ENCODE assay signal across 13 cellular contexts in genomic region chr16:89393731-89394406, GRCh38.
DNase-seq lines count a peak whose midpoint lies in the region; ATAC-seq and TF ChIP-seq lines count a peak whose summit lies in the region.
"Had no signal": no experiment of that assay in that cellular context is flagged by ENCODE, and none has a peak within 500 bp of the region (broad histone marks: within the 10 kb centered on the region; RNA-seq: fewer than 3 reads in every experiment).

No MANE protein-coding gene starts in this region.

- no peaks in the 10 kb centered on the region for H3K27me3 Mint-ChIP-seq in nephron progenitor cell (ENCODE audit: low read depth, poor library complexity)

- ATAC-seq in HG02981 (IDR thresholded peaks at IDR 0.05; ENCODE audit: unreplicated experiment): no peak

- H3K4me3 Mint-ChIP-seq in nephron progenitor cell: peak overlapping the region; percentile 15

- CTCF ChIA-PET in RWPE1 (lab: Yijun Ruan, JAX): interaction anchor here (0.6 kb wide), 1 partner anchor 8 kb away, joined by 3 read pairs; no protein-coding TSS in a partner anchor

- DNase-seq in AG10803 (ENCODE audit: low read depth) (peak; percentile 46), RWPE1 (ENCODE audit: low spot score) (no peak), fibroblast of the aortic adventitia (ENCODE audit: low read depth) (peak; percentile 30), nephron progenitor cell (no peak), SW 1271 (lab: John Stamatoyannopoulos, UW) (no peak), NCI-H69 (lab: John Stamatoyannopoulos, UW) (no peak), nucleus accumbens (lab: John Stamatoyannopoulos, UW) (no peak)
- DNase-seq: brain microvascular endothelial cell, EL, NCI-H226, PC-9 had no signal

- TF ChIP-seq CTCF in AG10803 (conservative IDR thresholded peaks at IDR 0.05; ENCODE audit: low read length): no peak
- no peak for TF ChIP-seq CTCF in RWPE1 (conservative IDR thresholded peaks at IDR 0.05; ENCODE audit: low read depth)
- TF ChIP-seq CTCF in fibroblast of the aortic adventitia (IDR thresholded peaks at IDR 0.05; ENCODE audit: insufficient read depth, low read length): no peak
- no peak for TF ChIP-seq CTCF in nephron progenitor cell (IDR thresholded peaks at IDR 0.05)

- H3K4me1 Mint-ChIP-seq in nephron progenitor cell: peaks cover 47% of the 10 kb centered on the region

- POLR2A ChIA-PET in RWPE1 (lab: Yijun Ruan, JAX; ENCODE audit: low non-redundant PET): no interaction called here

- peak overlapping the region; percentile 80 for H3K27ac Mint-ChIP-seq in nephron progenitor cell

- peaks cover 46% of the 10 kb centered on the region for H3K36me3 Mint-ChIP-seq in nephron progenitor cell (ENCODE audit: low read depth)

- H3K27ac ChIP-seq in RWPE1: peak overlapping the region; percentile 61
- H3K27ac ChIP-seq: PC-9, suprapubic skin had no signal

- H3K4me3 ChIP-seq in AG10803 (ENCODE audit: low read length) (no peak overlapping the region), fibroblast of the aortic adventitia (ENCODE audit: low read depth, low read length) (no peak overlapping the region)
- H3K4me3 ChIP-seq: suprapubic skin had no signal

- peaks cover 10% of the 10 kb centered on the region for H3K9me3 Mint-ChIP-seq in nephron progenitor cell

Comparison
In these comparisons a context has a peak if more than half of its experiments do, and no peak if none do; other contexts are left out.
1. DNase-seq: peak in AG10803 (single experiment) and fibroblast of the aortic adventitia (single experiment); none in RWPE1 (single experiment), nephron progenitor cell (single experiment), SW 1271 (0 of 2), NCI-H69 (single experiment) and nucleus accumbens (0 of 56).